ENCODE assay signal across 1 cellular context in genomic region chr14:20789230-20789813, GRCh38.
TF ChIP-seq lines count a peak whose summit lies in the region.

No MANE protein-coding gene starts in this region.

TF ChIP-seq in HEK293, 187 proteins besides CTCF, POLR2A, EP300 and RAD21 (continued from another document):
- TF ChIP-seq ZSCAN18 (tag by site-specific recombination; IDR thresholded peaks at IDR 0.05) (no peak), ZNF660 (tag by site-specific recombination; IDR thresholded peaks at IDR 0.05) (no peak), ZNF132 (tag by site-specific recombination; IDR thresholded peaks at IDR 0.05; ENCODE audit: borderline replicate concordance) (no peak), ZNF248 (tag by site-specific recombination; IDR thresholded peaks at IDR 0.05) (no peak), ZNF514 (tag by site-specific recombination; IDR thresholded peaks at IDR 0.05) (no peak), ZNF157 (tag by site-specific recombination; IDR thresholded peaks at IDR 0.05) (no peak), ZNF571 (tag by site-specific recombination; IDR thresholded peaks at IDR 0.05) (no peak), ZNF513 (tag by site-specific recombination; IDR thresholded peaks at IDR 0.05) (peak; percentile 79), EGR2 (tag by site-specific recombination; IDR thresholded peaks at IDR 0.05; ENCODE audit: low read depth) (no peak), PRDM2 (tag by site-specific recombination; IDR thresholded peaks at IDR 0.05; ENCODE audit: borderline replicate concordance) (no peak), YY2 (tag by site-specific recombination; IDR thresholded peaks at IDR 0.05) (no peak), SCRT2 (tag by site-specific recombination; IDR thresholded peaks at IDR 0.05) (no peak)
TF ChIP-seq in HEK293: peak in this region for 20.
